ENCODE assay signal across 1 cellular context in genomic region chr9:136116360-136117098, GRCh38.
TF ChIP-seq lines count a peak whose summit lies in the region.

No MANE protein-coding gene starts in this region.

TF ChIP-seq in K562, 482 proteins besides CTCF, POLR2A, EP300 and RAD21:
- TF ChIP-seq POLR2G (IDR thresholded peaks at IDR 0.05; ENCODE audit: low read depth, low read length) (peak; percentile 62; the same call in 1 of the 2 replicates), ZNF507 (tag; conservative IDR thresholded peaks at IDR 0.05) (no peak), HNRNPUL1 (IDR thresholded peaks at IDR 0.05; ENCODE audit: low read length) (no peak)
- TF ChIP-seq, protein P1, sequence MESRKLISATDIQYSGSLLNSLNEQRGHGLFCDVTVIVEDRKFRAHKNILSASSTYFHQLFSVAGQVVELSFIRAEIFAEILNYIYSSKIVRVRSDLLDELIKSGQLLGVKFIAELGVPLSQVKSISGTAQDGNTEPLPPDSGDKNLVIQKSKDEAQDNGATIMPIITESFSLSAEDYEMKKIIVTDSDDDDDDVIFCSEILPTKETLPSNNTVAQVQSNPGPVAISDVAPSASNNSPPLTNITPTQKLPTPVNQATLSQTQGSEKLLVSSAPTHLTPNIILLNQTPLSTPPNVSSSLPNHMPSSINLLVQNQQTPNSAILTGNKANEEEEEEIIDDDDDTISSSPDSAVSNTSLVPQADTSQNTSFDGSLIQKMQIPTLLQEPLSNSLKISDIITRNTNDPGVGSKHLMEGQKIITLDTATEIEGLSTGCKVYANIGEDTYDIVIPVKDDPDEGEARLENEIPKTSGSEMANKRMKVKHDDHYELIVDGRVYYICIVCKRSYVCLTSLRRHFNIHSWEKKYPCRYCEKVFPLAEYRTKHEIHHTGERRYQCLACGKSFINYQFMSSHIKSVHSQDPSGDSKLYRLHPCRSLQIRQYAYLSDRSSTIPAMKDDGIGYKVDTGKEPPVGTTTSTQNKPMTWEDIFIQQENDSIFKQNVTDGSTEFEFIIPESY (CRISPR knock-in tag; IDR thresholded peaks at IDR 0.05), result peak; percentile 93
TF ChIP-seq in K562: peak in this region for 2.
